Comparison of ENCODE assay signal across 9 cellular contexts in the genomic region with DNA sequence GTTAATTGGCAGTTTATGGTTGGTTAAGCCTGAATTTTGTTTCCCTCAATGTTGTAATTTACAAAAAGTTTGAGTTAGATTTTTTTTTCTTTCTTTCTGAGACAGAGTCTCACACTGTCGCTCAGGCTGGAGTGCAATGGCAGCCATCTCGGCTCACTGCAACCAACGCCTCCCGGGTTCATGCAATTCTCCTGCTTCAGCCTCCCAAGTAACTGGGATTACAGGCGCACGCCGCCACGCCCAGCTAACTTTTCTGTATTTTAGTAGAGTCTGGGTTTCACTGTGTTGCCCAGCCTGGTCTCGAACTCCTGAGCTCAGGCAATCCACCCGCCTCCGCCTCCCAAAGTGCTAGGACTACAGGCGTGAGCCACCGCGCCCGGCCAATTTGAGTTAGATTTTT. TPM values are rescaled to one million over a fixed set of nuclear protein-coding genes. Genes with fewer than 3 reads are reported as not detected.
DNase-seq lines count a peak whose midpoint lies in the region; ATAC-seq and TF ChIP-seq lines count a peak whose summit lies in the region.
"Had no signal": no experiment of that assay in that cellular context is flagged by ENCODE, and none has a peak within 500 bp of the region (broad histone marks: within the 10 kb centered on the region; RNA-seq: fewer than 3 reads in every experiment).

No MANE protein-coding gene starts in this region.

- intact Hi-C loops in right cardiac atrium (cut with DNase I) (no loop called here), Right ventricle myocardium inferior (cut with DNase I) (no loop called here), upper lobe of right lung (cut with DNase I) (no loop called here)

- H3K27ac ChIP-seq in right cardiac atrium (ENCODE audit: low read length), result no peak overlapping the region
- no peak overlapping the region for H3K27ac ChIP-seq in upper lobe of right lung

- H3K4me3 ChIP-seq in right cardiac atrium (ENCODE audit: low read length) (peak overlapping the region; percentile 93), upper lobe of right lung (peak overlapping the region; percentile 83)

- peak overlapping the region; percentile 90 for H3K27ac Mint-ChIP-seq in activated naive CD8-positive, alpha-beta T cell treated with anti-CD3 and anti-CD28 coated beads, Interleukin-2, amount 50 U/mL, for 24 hours
- peak overlapping the region; percentile 93 for H3K27ac Mint-ChIP-seq in memory B cell

- DNase-seq in right cardiac atrium (no peak), Right ventricle myocardium inferior (ENCODE audit: missing footprints) (no peak), memory B cell (ENCODE audit: low spot score in 2 of 2) (no peak), upper lobe of right lung (no peak), NCI-H1694 treated with DMSO at 0.1 percent for 48 hours (lab: John Stamatoyannopoulos, UW) (no peak), mucosa of gallbladder (ENCODE audit: low spot score) (no peak)
- no peak for DNase-seq in activated naive CD8-positive, alpha-beta T cell treated with anti-CD3 and anti-CD28 coated beads, Interleukin-2, amount 50 U/mL, for 24 hours
- DNase-seq: SIG-M5 had no signal

- no peaks in the 10 kb centered on the region for H3K4me1 ChIP-seq in right cardiac atrium (ENCODE audit: control insufficient read depth, insufficient read depth, low read length)
- peaks cover 3% of the 10 kb centered on the region for H3K4me1 ChIP-seq in upper lobe of right lung

- H3K9me3 ChIP-seq in right cardiac atrium (ENCODE audit: control insufficient read depth, low read length) (no peaks in the 10 kb centered on the region), upper lobe of right lung (no peaks in the 10 kb centered on the region)

- H3K4me3 Mint-ChIP-seq in activated naive CD8-positive, alpha-beta T cell treated with anti-CD3 and anti-CD28 coated beads, Interleukin-2, amount 50 U/mL, for 24 hours, result peak overlapping the region; percentile 94
- peak overlapping the region; percentile 96 for H3K4me3 Mint-ChIP-seq in memory B cell

- H3K4me1 Mint-ChIP-seq in activated naive CD8-positive, alpha-beta T cell treated with anti-CD3 and anti-CD28 coated beads, Interleukin-2, amount 50 U/mL, for 24 hours, result peaks cover 52% of the 10 kb centered on the region
- H3K4me1 Mint-ChIP-seq in memory B cell, result peaks cover 33% of the 10 kb centered on the region

- no peaks in the 10 kb centered on the region for H3K27me3 Mint-ChIP-seq in activated naive CD8-positive, alpha-beta T cell treated with anti-CD3 and anti-CD28 coated beads, Interleukin-2, amount 50 U/mL, for 24 hours
- H3K27me3 Mint-ChIP-seq in memory B cell, result no peaks in the 10 kb centered on the region

- peaks cover 7% of the 10 kb centered on the region for H3K36me3 Mint-ChIP-seq in activated naive CD8-positive, alpha-beta T cell treated with anti-CD3 and anti-CD28 coated beads, Interleukin-2, amount 50 U/mL, for 24 hours (ENCODE audit: low read depth)
- no peaks in the 10 kb centered on the region for H3K36me3 Mint-ChIP-seq in memory B cell

- ATAC-seq in right cardiac atrium, result no peak
- no peak for ATAC-seq in Right ventricle myocardium inferior
- ATAC-seq in activated naive CD8-positive, alpha-beta T cell treated with anti-CD3 and anti-CD28 coated beads, Interleukin-2, amount 50 U/mL, for 24 hours, result no peak
- ATAC-seq in memory B cell (ENCODE audit: low read depth), result no peak
- ATAC-seq in upper lobe of right lung, result no peak
- ATAC-seq in HG03139 (IDR thresholded peaks at IDR 0.05; ENCODE audit: unreplicated experiment), result no peak

- H3K36me3 ChIP-seq in upper lobe of right lung, result no peaks in the 10 kb centered on the region

- no peaks in the 10 kb centered on the region for H3K9me3 Mint-ChIP-seq in activated naive CD8-positive, alpha-beta T cell treated with anti-CD3 and anti-CD28 coated beads, Interleukin-2, amount 50 U/mL, for 24 hours
- no peaks in the 10 kb centered on the region for H3K9me3 Mint-ChIP-seq in memory B cell

- no peak for TF ChIP-seq CTCF in upper lobe of right lung (IDR thresholded peaks at IDR 0.05)

- 93% methylated on average over 15 of the region's 15 CpGs for WGBS in right cardiac atrium

- H3K27me3 ChIP-seq in right cardiac atrium (ENCODE audit: control insufficient read depth, insufficient read depth) (no peaks in the 10 kb centered on the region), upper lobe of right lung (no peaks in the 10 kb centered on the region)

RNA-seq across cellular contexts. Expression of a gene that starts 0.9 kb away (rescaled TPM):
- total RNA-seq in right cardiac atrium, result 1 to 10 TPM; 2.9 to 3.9 (median 3.4) TPM
- 2.6 TPM for polyA plus RNA-seq in right cardiac atrium
- 1.5 TPM for total RNA-seq in Right ventricle myocardium inferior
- total RNA-seq in upper lobe of right lung, result 2.3 TPM
- 9.3 TPM for total RNA-seq in mucosa of gallbladder
